ENCODE assay signal across 12 cellular contexts in the genomic region with DNA sequence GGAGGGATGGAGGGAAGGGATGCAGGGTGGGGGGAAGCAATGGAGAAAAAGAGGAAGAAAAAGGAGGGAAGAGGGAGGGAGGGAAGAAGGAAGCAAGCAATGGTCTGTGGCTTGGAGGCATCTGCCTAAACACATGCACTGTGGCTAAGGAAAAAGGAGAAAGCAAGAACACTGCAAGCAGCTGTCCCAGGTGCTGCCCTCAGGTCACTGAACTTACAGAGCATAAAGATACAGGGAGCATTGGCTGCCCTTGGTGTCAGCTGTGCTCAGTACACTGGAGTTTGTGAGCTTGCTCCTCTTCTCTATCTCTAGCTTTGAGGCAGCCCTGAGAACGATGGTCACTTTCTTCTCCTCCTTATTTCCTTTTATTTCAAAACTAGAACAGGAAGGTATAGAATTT. TPM values are rescaled to one million over a fixed set of nuclear protein-coding genes. Genes with fewer than 3 reads are reported as not detected.
DNase-seq lines count a peak whose midpoint lies in the region; ATAC-seq, FAIRE-seq and TF ChIP-seq lines count a peak whose summit lies in the region.
"Not testable (repeated sequence)": the region's sequence is repeated elsewhere in the genome, so short reads cannot be mapped to it uniquely, and the experiment has no call there.
"Had no signal": no experiment of that assay in that cellular context is flagged by ENCODE, and none has a peak within 500 bp of the region (broad histone marks: within the 10 kb centered on the region; RNA-seq: fewer than 3 reads in every experiment).

No MANE protein-coding gene starts in this region.

- not testable (repeated sequence) for H3K36me3 ChIP-seq in endodermal cell (ENCODE audit: control insufficient read depth, insufficient read depth, low read length); keratinocyte (ENCODE audit: control insufficient read depth in 2 of 2, extremely low read depth in 1 of 2, insufficient read depth in 2 of 2, low read length in 2 of 2)

- H3K27me3 ChIP-seq in endodermal cell (ENCODE audit: control insufficient read depth, insufficient read depth, low read length, poor library complexity, severe bottlenecking); keratinocyte (ENCODE audit: control insufficient read depth, extremely low read depth, insufficient read depth, low read length): not testable (repeated sequence)

- not testable (repeated sequence) for H3K4me3 ChIP-seq in A549; endodermal cell (ENCODE audit: low read length); keratinocyte (ENCODE audit: control insufficient read depth in 2 of 3, extremely low read depth in 1 of 3, insufficient read depth in 2 of 3, low read depth in 1 of 3, low read length in 3 of 3)

- not testable (repeated sequence) for H3K9me3 Mint-ChIP-seq in endodermal cell

- not testable (repeated sequence) for TF ChIP-seq RAD21 in A549 (conservative IDR thresholded peaks at IDR 0.05 in 1 of 2, IDR thresholded peaks at IDR 0.05 in 1 of 2)

- POLR2A ChIA-PET in A549 (lab: Yijun Ruan, JAX) = not testable (repeated sequence)

- H3K36me3 Mint-ChIP-seq in T-helper 17 cell (ENCODE audit: low read depth); endodermal cell (ENCODE audit: low read depth): not testable (repeated sequence)

- not testable (repeated sequence) for DNase-seq in A549 (ENCODE audit: low read depth in 1 of 2, low spot score in 1 of 2); GM19239 (ENCODE audit: insufficient read length, low spot score); HTR-8/SVneo (ENCODE audit: insufficient read length, low spot score); T-helper 17 cell; keratinocyte (ENCODE audit: low read depth, low spot score)
- DNase-seq in MV-4-11 (lab: John Stamatoyannopoulos, UW) = peak; percentile 23
- DNase-seq in amniotic epithelial cell (ENCODE audit: low read depth) = peak; percentile 18
- peak; percentile 47 for DNase-seq in endodermal cell

- not testable (repeated sequence) for H3K27ac ChIP-seq in A549; endodermal cell (ENCODE audit: low read depth, low read length); keratinocyte (ENCODE audit: control insufficient read depth, insufficient read depth, low read length)

- TF ChIP-seq POLR2A in A549 (IDR thresholded peaks at IDR 0.05; ENCODE audit: low read length) = not testable (repeated sequence)

- FAIRE-seq in A549 (lab: Jason Lieb, UNC) = peak; percentile 28
- FAIRE-seq in GM19239 (lab: Jason Lieb, UNC) = peak; percentile 35
- FAIRE-seq in HTR-8/SVneo (lab: Jason Lieb, UNC) = peak; percentile 9
- peak; percentile 77 for FAIRE-seq in keratinocyte (lab: Jason Lieb, UNC)

- H3K4me1 Mint-ChIP-seq in T-helper 17 cell = peaks cover 16% of the 10 kb centered on the region
- H3K4me1 Mint-ChIP-seq in endodermal cell = not testable (repeated sequence)

- H2AFZ ChIP-seq in keratinocyte (ENCODE audit: control insufficient read depth, low read length) = not testable (repeated sequence)

- 4% methylated on average over 1 of the region's 1 CpG for WGBS in A549 (ENCODE audit: missing lambda C conversion rate)
- no CpG with 5 or more reads among the region's 1 CpG for WGBS in endodermal cell (ENCODE audit: insufficient coverage in 1 of 2, insufficient read length in 1 of 2), 2 experiments

- H3K79me2 ChIP-seq in keratinocyte (ENCODE audit: control insufficient read depth, insufficient read depth, low read length) = not testable (repeated sequence)

- not testable (repeated sequence) for TF ChIP-seq CTCF in A549 (IDR thresholded peaks at IDR 0.05); endodermal cell (conservative IDR thresholded peaks at IDR 0.05); keratinocyte (optimal IDR thresholded peaks at IDR 0.05 in 1 of 3, IDR thresholded peaks at IDR 0.05 in 1 of 3, conservative IDR thresholded peaks at IDR 0.05 in 1 of 3; ENCODE audit: extremely low read depth in 1 of 3, insufficient read depth in 2 of 3, low read length in 3 of 3)

- H4K20me1 ChIP-seq in keratinocyte (ENCODE audit: control insufficient read depth, extremely low read depth, insufficient read depth, low read length) = not testable (repeated sequence)

- dilution Hi-C loops in keratinocyte (cut with MboI; ENCODE audit: extremely low pct_ligation_motif_present, low sequenced_read_pairs) = not testable (repeated sequence)

- H3K4me3 Mint-ChIP-seq in T-helper 17 cell, endodermal cell: not testable (repeated sequence)

- H3K27ac Mint-ChIP-seq in T-helper 17 cell = peak overlapping the region; percentile 45
- not testable (repeated sequence) for H3K27ac Mint-ChIP-seq in endodermal cell

- not testable (repeated sequence) for H3K9me1 ChIP-seq in keratinocyte (ENCODE audit: control insufficient read depth, extremely low read depth, insufficient read depth, low read length)

- H3K9ac ChIP-seq in endodermal cell (ENCODE audit: extremely low read depth, low read length, poor library complexity, severe bottlenecking); keratinocyte (ENCODE audit: control insufficient read depth, extremely low read depth, insufficient read depth, low read length): not testable (repeated sequence)

- not testable (repeated sequence) for TF ChIP-seq EP300 in A549 (IDR thresholded peaks at IDR 0.05)

- H3K27me3 Mint-ChIP-seq in T-helper 17 cell; endodermal cell (ENCODE audit: insufficient read depth): not testable (repeated sequence)

- not testable (repeated sequence) for H3K9me3 ChIP-seq in A549; T-helper 17 cell (ENCODE audit: control insufficient read depth, low read length, poor library complexity, severe bottlenecking); endodermal cell (ENCODE audit: control insufficient read depth, low read length); keratinocyte (ENCODE audit: control insufficient read depth, low read depth, low read length)

- CTCF ChIA-PET in A549 (lab: Yijun Ruan, JAX) = interaction anchor here (0.7 to 1.7 kb wide), 2 partner anchors 10 to 136 kb away, joined by 3 to 5 read pairs; a partner anchor contains a TSS

- not testable (repeated sequence) for H3K4me1 ChIP-seq in A549; endodermal cell (ENCODE audit: control insufficient read depth, insufficient read depth, low read length); keratinocyte (ENCODE audit: control insufficient read depth, extremely low read depth, insufficient read depth, low read length)

- H3K4me2 ChIP-seq in A549; keratinocyte (ENCODE audit: control insufficient read depth, extremely low read depth, insufficient read depth, low read depth, low read length): not testable (repeated sequence)

- ATAC-seq in A549 = peak in 1 of 2 experiments; percentile 56; a peak in 3 of 6 replicates
- not testable (repeated sequence) for ATAC-seq in T-helper 17 cell

RNA-seq across cellular contexts. Expression of a gene that starts 17.1 kb away (rescaled TPM):
- polyA plus RNA-seq in A549 (2011; rRNA removed) = 1.3 and 1.5 TPM in 2 replicates
- polyA plus RNA-seq in A549 (2012; cell fraction: cytosol; rRNA removed) = 0.14 and 0.19 TPM in 2 replicates
- 0.06 TPM in 1 of 2 replicates, not detected in the other for polyA plus RNA-seq in A549 (2012; cell fraction: nucleus; rRNA removed)
- 0.34 to 0.66 TPM (median 0.38 TPM) in 3 replicates for polyA plus RNA-seq in A549 (2017; fragmentation: RNase III; extraction: RNeasy Plus Mini Kit Qiagen cat#74134 plus additional on column Dnase treatment)
- polyA minus RNA-seq in A549 (2011; rRNA and poly(A)+ RNA removed) = not detected in 2 replicates
- 1 to 10 TPM; 1.3 to 1.8 TPM for total RNA-seq in T-helper 17 cell
- total RNA-seq in endodermal cell = 1 to 10 TPM; 2.3 to 7.9 TPM
- 1.7 TPM for polyA plus RNA-seq in endodermal cell (2013, experiment 1 of 2)
- polyA plus RNA-seq in endodermal cell (2013, experiment 2 of 2) = 2.6 TPM
- 0.41 to 0.98 TPM (median 0.68 TPM) in 3 replicates for polyA plus RNA-seq in keratinocyte
- not detected for polyA plus RNA-seq in keratinocyte (2011; ENCODE audit: low read depth)
- polyA plus RNA-seq in keratinocyte (2011; cell fraction: cytosol; rRNA removed) = 0.52 and 0.84 TPM in 2 replicates
- polyA plus RNA-seq in keratinocyte (2011; cell fraction: nucleus; rRNA removed) = 0.32 and 0.38 TPM in 2 replicates
- polyA plus RNA-seq in keratinocyte (2012; ENCODE audit: low replicate concordance) = 0.50 TPM in 1 of 2 replicates, not detected in the other
- polyA minus RNA-seq in keratinocyte = 0.42 to 0.49 TPM in 2 of 3 replicates, not detected in the other
- polyA minus RNA-seq in keratinocyte (2011; cell fraction: cytosol; rRNA and poly(A)+ RNA removed) = not detected
- not detected in 2 replicates for polyA minus RNA-seq in keratinocyte (2011; cell fraction: nucleus; rRNA and poly(A)+ RNA removed)
- total RNA-seq: Daoy, G401, H4, IMR-90 had no signal
- polyA plus RNA-seq: IMR-90 had no signal

RNA-seq across cellular contexts. Expression of a gene that starts 18.1 kb away (rescaled TPM):
- polyA plus RNA-seq in A549 (2011; rRNA removed) = 0.23 and 0.26 TPM in 2 replicates
- 0.12 TPM in 1 of 2 replicates, not detected in the other for polyA plus RNA-seq in A549 (2012; cell fraction: cytosol; rRNA removed)
- not detected in 2 replicates for polyA plus RNA-seq in A549 (2012; cell fraction: nucleus; rRNA removed)
- 0.13 to 0.26 TPM in 2 of 3 replicates, not detected in the other for polyA plus RNA-seq in A549 (2017; fragmentation: RNase III; extraction: RNeasy Plus Mini Kit Qiagen cat#74134 plus additional on column Dnase treatment)
- not detected in 2 replicates for polyA minus RNA-seq in A549 (2011; rRNA and poly(A)+ RNA removed)
- total RNA-seq in T-helper 17 cell = 1 to 10 TPM in 1 of 2 donors, under 1 TPM in 1; 0.37 to 1.8 TPM
- under 1 TPM; 0.97 to 0.99 TPM for total RNA-seq in endodermal cell
- polyA plus RNA-seq in endodermal cell (2013, experiment 1 of 2) = 0.64 TPM
- not detected for polyA plus RNA-seq in endodermal cell (2013, experiment 2 of 2)
- polyA plus RNA-seq in keratinocyte = 0.10 to 0.19 TPM in 2 of 3 replicates, not detected in the other
- polyA plus RNA-seq in keratinocyte (2011; ENCODE audit: low read depth) = not detected
- 0.10 and 0.22 TPM in 2 replicates for polyA plus RNA-seq in keratinocyte (2011; cell fraction: cytosol; rRNA removed)
- polyA plus RNA-seq in keratinocyte (2011; cell fraction: nucleus; rRNA removed) = not detected in 2 replicates
- 0.22 TPM in 1 of 2 replicates, not detected in the other for polyA plus RNA-seq in keratinocyte (2012; ENCODE audit: low replicate concordance)
- 0.26 TPM in 1 of 3 replicates, not detected in the others for polyA minus RNA-seq in keratinocyte
- not detected for polyA minus RNA-seq in keratinocyte (2011; cell fraction: cytosol; rRNA and poly(A)+ RNA removed)
- not detected in 2 replicates for polyA minus RNA-seq in keratinocyte (2011; cell fraction: nucleus; rRNA and poly(A)+ RNA removed)
- total RNA-seq: G401, H4, IMR-90 had no signal
- polyA plus RNA-seq: IMR-90 had no signal
